Comparison of ENCODE assay signal across 26 cellular contexts in the genomic region with DNA sequence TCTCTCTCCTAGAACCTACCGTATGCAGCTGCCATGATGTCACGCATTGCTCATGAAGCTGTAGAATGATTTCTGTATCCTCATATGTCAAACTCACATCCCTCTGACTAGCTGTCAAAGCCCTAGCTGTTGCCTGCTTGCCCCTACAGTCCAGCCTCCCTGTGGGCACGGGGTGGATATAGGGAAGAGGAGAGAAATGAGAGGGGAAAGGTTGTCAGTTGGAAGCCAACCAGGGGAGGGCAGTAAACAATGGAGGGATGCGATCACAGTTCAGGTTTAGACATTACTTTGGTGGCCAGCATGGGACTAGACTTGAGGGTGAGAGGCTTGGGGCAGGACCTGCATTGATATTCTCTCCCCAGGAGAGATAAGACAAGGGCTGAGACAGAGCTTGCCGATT.
DNase-seq lines count a peak whose midpoint lies in the region; ATAC-seq and TF ChIP-seq lines count a peak whose summit lies in the region.
"Had no signal": no experiment of that assay in that cellular context is flagged by ENCODE, and none has a peak within 500 bp of the region (broad histone marks: within the 10 kb centered on the region; RNA-seq: fewer than 3 reads in every experiment).

No MANE protein-coding gene starts in this region.

- ATAC-seq in HG02588 (IDR thresholded peaks at IDR 0.05; ENCODE audit: unreplicated experiment), result no peak
- no peak for ATAC-seq in GM18873 (IDR thresholded peaks at IDR 0.05; ENCODE audit: low FRiP score, unreplicated experiment)
- ATAC-seq: activated CD4-positive, alpha-beta T cell treated with anti-CD3 and anti-CD28 coated beads for 36 hours; activated CD8-positive, alpha-beta T cell treated with anti-CD3 and anti-CD28 coated beads for 36 hours; effector memory CD8-positive, alpha-beta T cell; SK-N-SH treated with all-trans-retinoic acid at 6 μM for 48 hours; stimulated activated effector memory CD8-positive, alpha-beta T cell treated with anti-CD3 and anti-CD28 coated beads, Interleukin-12 subunit alpha, Interleukin-12 subunit beta, amount 100 ng/mL, for 72 hours had no signal

- in situ Hi-C loops in KBM-7 (cut with MboI; ENCODE audit: low pct_unique_long_range_greater_than_20kb, low sequenced_read_pairs), result no loop called here

- TF ChIP-seq CTCF in GM06990 (IDR thresholded peaks at IDR 0.05; ENCODE audit: insufficient read depth, low read length, poor library complexity, severe bottlenecking) (peak; percentile 7), VCaP (conservative IDR thresholded peaks at IDR 0.05) (no peak)

- DNase-seq in GM06990 (ENCODE audit: extremely low read depth, insufficient read length) (no peak), KBM-7 (peak; percentile 43), left kidney (ENCODE audit: low read depth, low spot score) (peak; percentile 11), COLO829 (ENCODE audit: low spot score) (no peak), EL (no peak)
- DNase-seq: activated CD4-positive, alpha-beta T cell treated with anti-CD3 and anti-CD28 coated beads for 36 hours; activated CD8-positive, alpha-beta memory T cell treated with anti-CD3 and anti-CD28 coated beads, Interleukin-2, amount 50 U/mL, for 48 hours; activated CD8-positive, alpha-beta T cell treated with anti-CD3 and anti-CD28 coated beads for 36 hours; activated naive CD4-positive, alpha-beta T cell treated with Interleukin-2 at 50 U/mL for 16 hours; central memory CD4-positive, alpha-beta T cell; COR-L47; cortex of kidney; effector memory CD8-positive, alpha-beta T cell; HFFc6; Karpas-422; naive B cell; NCI-H1417 treated with DMSO at 0.1 percent for 48 hours; NCI-H2081 treated with DMSO at 0.1 percent for 48 hours; T-helper 2 cell had no signal

- H3K36me3 ChIP-seq in GM06990 (ENCODE audit: control insufficient read depth, insufficient read depth, low read length), result no peaks in the 10 kb centered on the region
- H3K36me3 ChIP-seq: BLaER1 treated with 17β-estradiol and CSF1 and Interleukin-3, amounts not matched to agents 10 nM and 100 nM; tibial nerve had no signal

- no peaks in the 10 kb centered on the region for H3K27me3 ChIP-seq in GM06990 (replicated peaks; ENCODE audit: control insufficient read depth, insufficient read depth, low read length)
- H3K27me3 ChIP-seq: BLaER1 treated with 17β-estradiol and CSF1 and Interleukin-3, amounts not matched to agents 10 nM and 100 nM; tibial nerve had no signal

- H3K27ac ChIP-seq in VCaP, result peak overlapping the region; percentile 93
- H3K27ac ChIP-seq: tibial nerve had no signal

- no peak overlapping the region for H3K4me3 ChIP-seq in GM06990 (replicated peaks; ENCODE audit: low read depth, low read length)
- H3K4me3 ChIP-seq: tibial nerve had no signal

Comparison
In these comparisons a context has a peak if more than half of its experiments do, and no peak if none do; other contexts are left out.
1. DNase-seq: peak in KBM-7 (single experiment) and left kidney (single experiment); none in GM06990 (single experiment), COLO829 (single experiment) and EL (single experiment).